Comparison of ENCODE assay signal across 8 cellular contexts in genomic region chr16:19555186-19555937, GRCh38. TPM values are rescaled to one million over a fixed set of nuclear protein-coding genes. Genes with fewer than 3 reads are reported as not detected.
DNase-seq lines count a peak whose midpoint lies in the region; ATAC-seq and TF ChIP-seq lines count a peak whose summit lies in the region.

TSS of gene VPS35L (plus strand) at chr16:19555703. CDS start at chr16:19555730, 27 bp downstream.

- H3K36me3 ChIP-seq in ascending aorta = peaks cover 0 to 6% of the 10 kb centered on the region in 2 donors
- no peaks in the 10 kb centered on the region for H3K36me3 ChIP-seq in right atrium auricular region
- H3K36me3 ChIP-seq in uterus = no peaks in the 10 kb centered on the region

- DNase-seq in NCI-H187 (lab: John Stamatoyannopoulos, UW) (peak; percentile 73 to 88), ascending aorta (ENCODE audit: low spot score in 2 of 2) (peak; percentile 91 to 99), right atrium auricular region (ENCODE audit: low spot score) (peak; percentile 97), pulmonary artery endothelial cell (ENCODE audit: low read depth, low spot score) (peak; percentile 98), uterus (peak; percentile 98 to 99)
- peak; percentile 95 for DNase-seq in T-helper 2 cell treated with Interferon-gamma antibody and Interleukin-4, amounts not matched to agents 5 μg/mL and 100 μg/mL, for 36 hours (ENCODE audit: low spot score)

- peak within 1 kb of the TSS; percentile 96 for H3K4me3 Mint-ChIP-seq in T-helper 2 cell treated with Interferon-gamma antibody and Interleukin-4, amounts not matched to agents 5 μg/mL and 100 μg/mL, for 36 hours

- H3K27me3 ChIP-seq in ascending aorta = no peaks in the 10 kb centered on the region
- H3K27me3 ChIP-seq in right atrium auricular region = no peaks in the 10 kb centered on the region
- no peaks in the 10 kb centered on the region for H3K27me3 ChIP-seq in uterus

- intact Hi-C loops in ascending aorta (cut with DNase I) = loop anchor here (1.0 to 10.0 kb wide), 7 partner anchors 33 to 1187 kb away; partner anchors contain the start of genes ARL6IP1, GDE1, IQCK and KNOP1
- intact Hi-C loops in uterus (cut with DNase I; ENCODE audit: low total_unique reads) = no loop called here

- TF ChIP-seq CTCF in ascending aorta (IDR thresholded peaks at IDR 0.05) (peak; percentile 70 to 88 (median 81)), right atrium auricular region (IDR thresholded peaks at IDR 0.05) (peak; percentile 75 to 85), uterus (IDR thresholded peaks at IDR 0.05) (peak; percentile 62 to 80 (median 72))

- H3K27ac Mint-ChIP-seq in T-helper 2 cell treated with Interferon-gamma antibody and Interleukin-4, amounts not matched to agents 5 μg/mL and 100 μg/mL, for 36 hours = peak within 1 kb of the TSS; percentile 97

- no peaks in the 10 kb centered on the region for H3K27me3 Mint-ChIP-seq in T-helper 2 cell treated with Interferon-gamma antibody and Interleukin-4, amounts not matched to agents 5 μg/mL and 100 μg/mL, for 36 hours (ENCODE audit: low read depth)

- H3K4me1 ChIP-seq in ascending aorta = peaks cover 0 to 8% of the 10 kb centered on the region in 2 donors
- peaks cover 0 to 5% of the 10 kb centered on the region in 2 donors for H3K4me1 ChIP-seq in right atrium auricular region
- no peaks in the 10 kb centered on the region for H3K4me1 ChIP-seq in uterus

- H3K36me3 Mint-ChIP-seq in T-helper 2 cell treated with Interferon-gamma antibody and Interleukin-4, amounts not matched to agents 5 μg/mL and 100 μg/mL, for 36 hours (ENCODE audit: low read depth) = peaks cover 19% of the 10 kb centered on the region

- ATAC-seq in GM18498 (IDR thresholded peaks at IDR 0.05; ENCODE audit: unreplicated experiment) = peak; percentile 97
- peak; percentile 95 for ATAC-seq in HG02938 (IDR thresholded peaks at IDR 0.05; ENCODE audit: unreplicated experiment)

- H3K27ac ChIP-seq in ascending aorta = peak within 1 kb of the TSS; percentile 91
- peak within 1 kb of the TSS; percentile 88 to 90 for H3K27ac ChIP-seq in right atrium auricular region
- H3K27ac ChIP-seq in uterus = peak within 1 kb of the TSS; percentile 88 to 95

- H3K4me1 Mint-ChIP-seq in T-helper 2 cell treated with Interferon-gamma antibody and Interleukin-4, amounts not matched to agents 5 μg/mL and 100 μg/mL, for 36 hours (ENCODE audit: low read depth) = peaks cover 18% of the 10 kb centered on the region

- peak; percentile 42 to 54 for TF ChIP-seq POLR2A in uterus (IDR thresholded peaks at IDR 0.05)

- H3K9me3 ChIP-seq in ascending aorta (no peaks in the 10 kb centered on the region), right atrium auricular region (no peaks in the 10 kb centered on the region), uterus (no peaks in the 10 kb centered on the region)

- H3K4me3 ChIP-seq in ascending aorta (peak within 1 kb of the TSS; percentile 74 to 75), right atrium auricular region (peak within 1 kb of the TSS; percentile 55 to 76), uterus (peak within 1 kb of the TSS; percentile 77 to 97)

- H3K9me3 Mint-ChIP-seq in T-helper 2 cell treated with Interferon-gamma antibody and Interleukin-4, amounts not matched to agents 5 μg/mL and 100 μg/mL, for 36 hours = no peaks in the 10 kb centered on the region

RNA-seq across cellular contexts. Expression of gene VPS35L, which starts in this region (rescaled TPM):
- total RNA-seq in ascending aorta (44.4 TPM), right atrium auricular region (10 to 100 TPM; 27.0 to 28.3 TPM), pulmonary artery endothelial cell (30.5 and 34.3 TPM in 2 replicates), uterus (100 to 1,000 TPM in 2 of 4 donors, 10 to 100 TPM in 2; 34.8 to 110 (median 88.2) TPM)

Comparison
In these comparisons a context has a peak if more than half of its experiments do, and no peak if none do; other contexts are left out.
1. Peak in every context shown above with its lines: DNase-seq, ATAC-seq, H3K4me3 ChIP-seq and H3K27ac ChIP-seq.